In the genomic region with DNA sequence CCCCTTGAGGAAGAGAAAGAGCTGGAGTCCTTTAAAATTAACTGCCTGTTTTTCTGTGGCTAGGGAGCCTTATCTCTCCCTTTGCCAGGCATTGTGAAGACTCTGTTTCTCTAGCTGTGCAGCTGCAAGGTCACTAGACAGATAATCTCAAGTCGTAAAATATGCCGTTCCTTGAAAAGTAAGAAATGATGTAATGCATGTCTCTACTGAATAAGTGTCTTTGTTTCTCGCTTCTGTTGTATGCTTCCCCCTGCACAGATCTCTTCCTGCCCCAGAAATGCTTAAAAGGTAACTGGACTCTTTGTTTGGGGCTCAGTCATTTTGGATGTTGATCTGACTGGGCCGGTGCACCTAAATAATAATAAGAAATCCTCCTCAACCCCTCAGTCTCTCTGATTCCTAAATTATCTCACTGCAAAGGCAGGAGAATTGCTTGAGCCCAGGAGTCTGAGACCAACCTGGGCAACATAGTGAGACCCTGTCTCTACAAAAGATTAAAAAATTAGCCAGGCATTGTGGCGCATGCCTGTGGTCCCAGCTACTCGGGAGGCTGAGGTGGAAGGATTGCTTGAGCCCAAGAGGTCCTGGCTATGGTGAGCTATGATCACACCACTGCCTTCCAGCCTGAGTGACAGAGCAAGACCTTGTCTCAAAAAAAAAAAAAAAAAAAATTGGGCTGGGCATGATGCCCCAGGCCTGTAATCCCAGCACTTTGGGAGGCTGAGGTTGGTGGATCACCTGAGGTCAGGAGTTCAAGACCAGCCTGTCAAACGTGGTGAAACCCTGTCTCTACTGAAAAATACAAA, we compare ENCODE assay signal across 10 cellular contexts. TPM values are rescaled to one million over a fixed set of nuclear protein-coding genes. Genes with fewer than 3 reads are reported as not detected.
A peak's percentile ranks its signal among the peaks of the same experiment; 100 is the strongest.
DNase-seq lines count a peak whose midpoint lies in the region; ATAC-seq, FAIRE-seq and TF ChIP-seq lines count a peak whose summit lies in the region.
"Not testable (repeated sequence)": the region's sequence is repeated elsewhere in the genome, so short reads cannot be mapped to it uniquely, and the experiment has no call there.
"Had no signal": no experiment of that assay in that cellular context is flagged by ENCODE, and none has a peak within 500 bp of the region (broad histone marks: within the 10 kb centered on the region; RNA-seq: fewer than 3 reads in every experiment).

No MANE protein-coding gene starts in this region.

- not testable (repeated sequence) for H3K9ac ChIP-seq in KMS-11

- not testable (repeated sequence) for H3K9me3 Mint-ChIP-seq in T-cell; activated CD8-positive, alpha-beta T cell treated with anti-CD3 and anti-CD28 coated beads for 36 hours; activated naive CD8-positive, alpha-beta T cell treated with anti-CD3 and anti-CD28 coated beads for 36 hours; central memory CD8-positive, alpha-beta T cell; progenitor cell of endocrine pancreas (ENCODE audit: low read depth)

- H3K4me3 Mint-ChIP-seq in T-cell, result peak overlapping the region in 2 of 3 donors; percentile 14 to 40
- H3K4me3 Mint-ChIP-seq in activated CD8-positive, alpha-beta T cell treated with anti-CD3 and anti-CD28 coated beads for 36 hours; activated naive CD8-positive, alpha-beta T cell treated with anti-CD3 and anti-CD28 coated beads for 36 hours; progenitor cell of endocrine pancreas (ENCODE audit: low read depth): not testable (repeated sequence)
- peak overlapping the region; percentile 18 for H3K4me3 Mint-ChIP-seq in central memory CD8-positive, alpha-beta T cell

- intact Hi-C loops in activated CD8-positive, alpha-beta T cell treated with anti-CD3 and anti-CD28 coated beads for 36 hours (cut with micrococcal nuclease); left colon (cut with DNase I, micrococcal nuclease): not testable (repeated sequence)

- not testable (repeated sequence) for H3K79me2 ChIP-seq in KMS-11 (ENCODE audit: insufficient read depth, low read depth)

- not testable (repeated sequence) for H4K20me1 ChIP-seq in KMS-11 (ENCODE audit: insufficient read depth)

- H3K36me3 ChIP-seq in KMS-11 (ENCODE audit: insufficient read depth), result not testable (repeated sequence)

- POLR2A ChIA-PET in A549 (lab: Yijun Ruan, JAX), result not testable (repeated sequence)
- POLR2A ChIA-PET in T-cell (lab: Charles Lee), result interaction anchor here in 1 of 2 donors (0.6 kb wide), 1 partner anchor 130 kb away, joined by 7 read pairs; no protein-coding TSS in a partner anchor
- POLR2A ChIA-PET in activated CD8-positive, alpha-beta T cell treated with anti-CD3 and anti-CD28 coated beads for 36 hours (lab: Charles Lee), result interaction anchor here (0.7 kb wide), 1 partner anchor 486 kb away, joined by 3 read pairs; the partner anchor contains the start of gene C19orf47

- not testable (repeated sequence) for TF ChIP-seq CTCF in A549 (IDR thresholded peaks at IDR 0.05); KMS-11 (conservative IDR thresholded peaks at IDR 0.05; ENCODE audit: low read depth, low read length); activated CD8-positive, alpha-beta T cell treated with anti-CD3 and anti-CD28 coated beads for 36 hours (IDR thresholded peaks at IDR 0.05); progenitor cell of endocrine pancreas (IDR thresholded peaks at IDR 0.05; ENCODE audit: unreplicated experiment)

- not testable (repeated sequence) for TF ChIP-seq RAD21 in A549 (conservative IDR thresholded peaks at IDR 0.05 in 1 of 2, IDR thresholded peaks at IDR 0.05 in 1 of 2)

- not testable (repeated sequence) for TF ChIP-seq POLR2A in A549 (IDR thresholded peaks at IDR 0.05; ENCODE audit: low read length)

- H2AFZ ChIP-seq in KMS-11 (ENCODE audit: low read depth), result not testable (repeated sequence)

- H3K27ac Mint-ChIP-seq in T-cell (peak overlapping the region; percentile 65 to 85), progenitor cell of endocrine pancreas (peak overlapping the region; percentile 46)
- H3K27ac Mint-ChIP-seq in activated CD8-positive, alpha-beta T cell treated with anti-CD3 and anti-CD28 coated beads for 36 hours, result peak overlapping the region; percentile 8
- peak overlapping the region; percentile 13 for H3K27ac Mint-ChIP-seq in activated naive CD8-positive, alpha-beta T cell treated with anti-CD3 and anti-CD28 coated beads for 36 hours
- H3K27ac Mint-ChIP-seq in central memory CD8-positive, alpha-beta T cell (ENCODE audit: low read depth), result not testable (repeated sequence)

- not testable (repeated sequence) for TF ChIP-seq EP300 in A549 (IDR thresholded peaks at IDR 0.05)

- not testable (repeated sequence) for H3K9me3 ChIP-seq in A549

- ATAC-seq in A549 (peak in 1 of 2 experiments; percentile 8; a peak in 1 of 6 replicates), T-cell (replicated peaks in 1 of 4) (peak in 2 of 4 experiments; percentile 38 to 54), left colon (peak; percentile 21)
- ATAC-seq in activated CD8-positive, alpha-beta T cell treated with anti-CD3 and anti-CD28 coated beads for 36 hours; central memory CD8-positive, alpha-beta T cell (replicated peaks; ENCODE audit: extremely low read depth, poor library complexity, severe bottlenecking): not testable (repeated sequence)

- not testable (repeated sequence) for H3K4me3 ChIP-seq in A549; KMS-11 (IDR thresholded peaks at IDR 0.05; ENCODE audit: insufficient read depth, low read depth, low read length)

- peaks cover 7 to 19% (median 15%) of the 10 kb centered on the region in 3 donors for H3K4me1 Mint-ChIP-seq in T-cell
- peaks cover 17% of the 10 kb centered on the region for H3K4me1 Mint-ChIP-seq in activated CD8-positive, alpha-beta T cell treated with anti-CD3 and anti-CD28 coated beads for 36 hours (ENCODE audit: low read depth)
- H3K4me1 Mint-ChIP-seq in activated naive CD8-positive, alpha-beta T cell treated with anti-CD3 and anti-CD28 coated beads for 36 hours, result peaks cover 14% of the 10 kb centered on the region
- H3K4me1 Mint-ChIP-seq in central memory CD8-positive, alpha-beta T cell; progenitor cell of endocrine pancreas (ENCODE audit: low read depth): not testable (repeated sequence)

- H3K27me3 Mint-ChIP-seq in T-cell; activated CD8-positive, alpha-beta T cell treated with anti-CD3 and anti-CD28 coated beads for 36 hours; activated naive CD8-positive, alpha-beta T cell treated with anti-CD3 and anti-CD28 coated beads for 36 hours; central memory CD8-positive, alpha-beta T cell; progenitor cell of endocrine pancreas: not testable (repeated sequence)

- not testable (repeated sequence) for H3K4me2 ChIP-seq in A549
- H3K4me2 ChIP-seq in KMS-11, result 0 out of 2 replicates have a peak overlapping the region, but pooled peaks have one; percentile 17

- H3K36me3 Mint-ChIP-seq in T-cell; activated CD8-positive, alpha-beta T cell treated with anti-CD3 and anti-CD28 coated beads for 36 hours (ENCODE audit: low read depth); activated naive CD8-positive, alpha-beta T cell treated with anti-CD3 and anti-CD28 coated beads for 36 hours; central memory CD8-positive, alpha-beta T cell (ENCODE audit: insufficient read depth); progenitor cell of endocrine pancreas (ENCODE audit: insufficient read depth): not testable (repeated sequence)

- CTCF ChIA-PET in A549 (lab: Yijun Ruan, JAX), result interaction anchor here (1.0 to 2.2 kb wide), 5 partner anchors 14 to 529 kb away, joined by 3 to 8 read pairs (median 3); no protein-coding TSS in a partner anchor
- CTCF ChIA-PET in T-cell (lab: Charles Lee), result interaction anchor here (0.6 kb wide), 3 partner anchors 67 to 139 kb away, joined by 3 to 4 read pairs (median 3); no protein-coding TSS in a partner anchor
- CTCF ChIA-PET in activated CD8-positive, alpha-beta T cell treated with anti-CD3 and anti-CD28 coated beads for 36 hours (lab: Charles Lee), result interaction anchor here (0.5 to 1.0 kb wide), 2 partner anchors 14 to 171 kb away, joined by 3 read pairs; no protein-coding TSS in a partner anchor

- DNase-seq in A549 (ENCODE audit: low read depth in 1 of 2, low spot score in 1 of 2); T-cell; activated CD8-positive, alpha-beta T cell treated with anti-CD3 and anti-CD28 coated beads for 36 hours; activated naive CD8-positive, alpha-beta T cell treated with anti-CD3 and anti-CD28 coated beads for 36 hours; central memory CD8-positive, alpha-beta T cell (ENCODE audit: low spot score in 2 of 2); left colon; progenitor cell of endocrine pancreas (ENCODE audit: low spot score, unreplicated experiment): not testable (repeated sequence)

- H3K4me1 ChIP-seq in A549 (peaks cover 19% of the 10 kb centered on the region), KMS-11 (ENCODE audit: low read depth, poor library complexity, severe bottlenecking) (peaks cover 15% of the 10 kb centered on the region)

- 65% methylated on average over 7 of the region's 7 CpGs for WGBS in A549 (ENCODE audit: missing lambda C conversion rate)

- peak; percentile 93 for FAIRE-seq in A549 (lab: Jason Lieb, UNC)

- not testable (repeated sequence) for H3K27ac ChIP-seq in A549, KMS-11

- H3K27me3 ChIP-seq in KMS-11 (ENCODE audit: insufficient read depth, low read depth), result not testable (repeated sequence)

RNA-seq across cellular contexts. Expression of gene CYP2A6, which starts 16.3 kb away (rescaled TPM):
- polyA plus RNA-seq in A549 (2011; rRNA removed), result not detected in 2 replicates
- polyA plus RNA-seq in A549 (2012; cell fraction: cytosol; rRNA removed), result 0.03 TPM in 1 of 2 replicates, not detected in the other
- polyA plus RNA-seq in A549 (2012; cell fraction: nucleus; rRNA removed), result 0.05 TPM in 1 of 2 replicates, not detected in the other
- not detected in 3 replicates for polyA plus RNA-seq in A549 (2017; fragmentation: RNase III; extraction: RNeasy Plus Mini Kit Qiagen cat#74134 plus additional on column Dnase treatment)
- not detected in 2 replicates for polyA minus RNA-seq in A549 (2011; rRNA and poly(A)+ RNA removed)
- total RNA-seq in T-cell, result 1 to 10 TPM in 1 of 5 donors, under 1 TPM in 2, not detected in 2; 0.59 to 1.1 (median 0.66) TPM
- under 1 TPM in 1 of 2 experiments, not detected in 1; 0.41 TPM for total RNA-seq in activated CD8-positive, alpha-beta T cell treated with anti-CD3 and anti-CD28 coated beads for 36 hours
- under 1 TPM in 1 of 2 experiments, not detected in 1; 0.27 TPM for total RNA-seq in activated naive CD8-positive, alpha-beta T cell treated with anti-CD3 and anti-CD28 coated beads for 36 hours
- total RNA-seq in left colon, result not detected
- total RNA-seq in progenitor cell of endocrine pancreas, result not detected in 2 replicates
- total RNA-seq: HT1080 had no signal
- polyA plus RNA-seq: IgD-negative memory B cell had no signal

RNA-seq across cellular contexts. Expression of gene EGLN2, which starts 34.9 kb away (rescaled TPM):
- 34.7 and 45.5 TPM in 2 replicates for polyA plus RNA-seq in A549 (2011; rRNA removed)
- 107 and 141 TPM in 2 replicates for polyA plus RNA-seq in A549 (2012; cell fraction: cytosol; rRNA removed)
- 199 and 212 TPM in 2 replicates for polyA plus RNA-seq in A549 (2012; cell fraction: nucleus; rRNA removed)
- 79.2 to 81.4 TPM (median 80.3 TPM) in 3 replicates for polyA plus RNA-seq in A549 (2017; fragmentation: RNase III; extraction: RNeasy Plus Mini Kit Qiagen cat#74134 plus additional on column Dnase treatment)
- 72.7 and 78.7 TPM in 2 replicates for polyA minus RNA-seq in A549 (2011; rRNA and poly(A)+ RNA removed)
- total RNA-seq in T-cell, result 100 to 1,000 TPM; 150 to 234 (median 224) TPM
- total RNA-seq in activated CD8-positive, alpha-beta T cell treated with anti-CD3 and anti-CD28 coated beads for 36 hours, result 10 to 100 TPM; 87.4 to 90.1 TPM
- 100 to 1,000 TPM in 1 of 2 experiments, 10 to 100 TPM in 1; 97.2 to 100 TPM for total RNA-seq in activated naive CD8-positive, alpha-beta T cell treated with anti-CD3 and anti-CD28 coated beads for 36 hours
- 10 to 100 TPM; 95.3 to 96.9 TPM for total RNA-seq in left colon
- 107 and 110 TPM in 2 replicates for total RNA-seq in progenitor cell of endocrine pancreas

RNA-seq across cellular contexts. Expression of gene CYP2A7, which starts 48.1 kb away (rescaled TPM):
- polyA plus RNA-seq in A549 (2011; rRNA removed) (not detected in 2 replicates), A549 (2017; fragmentation: RNase III; extraction: RNeasy Plus Mini Kit Qiagen cat#74134 plus additional on column Dnase treatment) (not detected in 3 replicates)
- polyA plus RNA-seq in A549 (2012; cell fraction: cytosol; rRNA removed), result not detected in 2 replicates
- not detected in 2 replicates for polyA plus RNA-seq in A549 (2012; cell fraction: nucleus; rRNA removed)
- not detected in 2 replicates for polyA minus RNA-seq in A549 (2011; rRNA and poly(A)+ RNA removed)
- total RNA-seq in T-cell (not detected), left colon (not detected), progenitor cell of endocrine pancreas (not detected in 2 replicates)
- total RNA-seq in activated CD8-positive, alpha-beta T cell treated with anti-CD3 and anti-CD28 coated beads for 36 hours, result not detected
- total RNA-seq in activated naive CD8-positive, alpha-beta T cell treated with anti-CD3 and anti-CD28 coated beads for 36 hours, result not detected
- total RNA-seq: HT1080 had no signal
- polyA plus RNA-seq: IgD-negative memory B cell had no signal

RNA-seq across cellular contexts. Expression of gene RAB4B, which starts 55.9 kb away (rescaled TPM):
- polyA plus RNA-seq in A549 (2011; rRNA removed) (20.7 and 25.0 TPM in 2 replicates), A549 (2017; fragmentation: RNase III; extraction: RNeasy Plus Mini Kit Qiagen cat#74134 plus additional on column Dnase treatment) (17.1 to 23.3 TPM (median 22.9 TPM) in 3 replicates)
- 30.0 and 35.6 TPM in 2 replicates for polyA plus RNA-seq in A549 (2012; cell fraction: cytosol; rRNA removed)
- polyA plus RNA-seq in A549 (2012; cell fraction: nucleus; rRNA removed), result 39.3 and 46.0 TPM in 2 replicates
- polyA minus RNA-seq in A549 (2011; rRNA and poly(A)+ RNA removed), result 6.9 and 13.6 TPM in 2 replicates
- total RNA-seq in T-cell (10 to 100 TPM; 42.4 to 77.9 (median 63.2) TPM), left colon (10 to 100 TPM; 65.9 to 67.9 TPM), progenitor cell of endocrine pancreas (20.7 and 21.5 TPM in 2 replicates)
- total RNA-seq in activated CD8-positive, alpha-beta T cell treated with anti-CD3 and anti-CD28 coated beads for 36 hours, result 10 to 100 TPM; 39.7 to 42.3 TPM
- 10 to 100 TPM; 26.0 to 27.2 TPM for total RNA-seq in activated naive CD8-positive, alpha-beta T cell treated with anti-CD3 and anti-CD28 coated beads for 36 hours

RNA-seq across cellular contexts. Expression of gene MIA, which starts 58.6 kb away (rescaled TPM):
- polyA plus RNA-seq in A549 (2011; rRNA removed), result not detected in 2 replicates
- not detected in 2 replicates for polyA plus RNA-seq in A549 (2012; cell fraction: cytosol; rRNA removed)
- 0.48 and 2.0 TPM in 2 replicates for polyA plus RNA-seq in A549 (2012; cell fraction: nucleus; rRNA removed)
- not detected in 3 replicates for polyA plus RNA-seq in A549 (2017; fragmentation: RNase III; extraction: RNeasy Plus Mini Kit Qiagen cat#74134 plus additional on column Dnase treatment)
- 1.8 TPM in 1 of 2 replicates, not detected in the other for polyA minus RNA-seq in A549 (2011; rRNA and poly(A)+ RNA removed)
- 1 to 10 TPM in 4 of 5 donors, not detected in 1; 1.5 to 5.2 (median 4.1) TPM for total RNA-seq in T-cell
- total RNA-seq in activated CD8-positive, alpha-beta T cell treated with anti-CD3 and anti-CD28 coated beads for 36 hours, result not detected
- total RNA-seq in activated naive CD8-positive, alpha-beta T cell treated with anti-CD3 and anti-CD28 coated beads for 36 hours, result not detected
- 1 to 10 TPM in 1 of 2 donors, not detected in 1; 1.7 TPM for total RNA-seq in left colon
- 4.6 and 8.5 TPM in 2 replicates for total RNA-seq in progenitor cell of endocrine pancreas
- polyA plus RNA-seq: IgD-negative memory B cell had no signal
